ENCODE assay signal across 1 cellular context in genomic region chr2:12083713-12084420, GRCh38.
TF ChIP-seq lines count a peak whose summit lies in the region.

No MANE protein-coding gene starts in this region.

TF ChIP-seq in H1, 55 proteins besides CTCF, POLR2A, EP300 and RAD21:
- TF ChIP-seq KDM1A (IDR thresholded peaks at IDR 0.05; ENCODE audit: borderline replicate concordance, low read length) (0 out of 2 replicates have a peak, but pooled peaks have one; percentile 14), TAF1 (IDR thresholded peaks at IDR 0.05; ENCODE audit: low read depth, low read length) (no peak), CEBPB (IDR thresholded peaks at IDR 0.05; ENCODE audit: low read depth, low read length) (0 out of 2 replicates have a peak, but pooled peaks have one; percentile 3), YY1 (IDR thresholded peaks at IDR 0.05; ENCODE audit: low read depth, low read length) (peak; percentile 67)
